In genomic region chr16:10578474-10579316, GRCh38 we compare ENCODE assay signal across 11 cellular contexts. TPM values are rescaled to one million over a fixed set of nuclear protein-coding genes. Genes with fewer than 3 reads are reported as not detected.
DNase-seq lines count a peak whose midpoint lies in the region; ATAC-seq, FAIRE-seq and TF ChIP-seq lines count a peak whose summit lies in the region.
"Had no signal": no experiment of that assay in that cellular context is flagged by ENCODE, and none has a peak within 500 bp of the region (broad histone marks: within the 10 kb centered on the region; RNA-seq: fewer than 3 reads in every experiment).

No MANE protein-coding gene starts in this region.

- peak; percentile 79 for FAIRE-seq in HepG2 (lab: Jason Lieb, UNC)
- FAIRE-seq: GM18507 had no signal

- H3K27me3 ChIP-seq in HepG2 (ENCODE audit: control insufficient read depth in 1 of 2, insufficient read depth in 2 of 2, low read length in 2 of 2) (peaks cover 0 to 3% of the 10 kb centered on the region in 2 experiments; a peak in 1 of 5 replicates), right lobe of liver (no peaks in the 10 kb centered on the region), aorta (ENCODE audit: control insufficient read depth in 1 of 2, insufficient read depth in 2 of 2, low read length in 1 of 2) (no peaks in the 10 kb centered on the region)

- BruUV-seq in HepG2 (replicated peaks; lab: Mats Ljungman, UMichigan), result TSS peak; percentile 52

- H3K4me2 ChIP-seq in HepG2 (ENCODE audit: low read depth, low read length), result peak overlapping the region; percentile 77

- peaks cover 49% of the 10 kb centered on the region for H3K79me2 ChIP-seq in HepG2 (ENCODE audit: insufficient read depth, low read length)

- intact Hi-C loops in HepG2 (cut with micrococcal nuclease; ENCODE audit: unreplicated experiment), result no loop called here
- intact Hi-C loops in right lobe of liver (cut with DNase I), result no loop called here
- intact Hi-C loops in aorta (cut with DNase I), result loop anchor here in 1 of 2 donors (5.0 kb wide), 1 partner anchor 56 kb away; no protein-coding TSS in a partner anchor

- H3K27ac Mint-ChIP-seq in nephron progenitor cell, result no peak overlapping the region

- no peaks in the 10 kb centered on the region for H3K36me3 Mint-ChIP-seq in nephron progenitor cell (ENCODE audit: low read depth)

- in situ Hi-C loops in HepG2 (cut with HindIII; ENCODE audit: extremely low pct_ligation_motif_present, low pct_unique_long_range_greater_than_20kb), result no loop called here

- H3K27ac ChIP-seq in HepG2 (ENCODE audit: extremely low read length, insufficient read depth, low read length), result peak overlapping the region; percentile 10
- H3K27ac ChIP-seq in right lobe of liver, result no peak overlapping the region
- H3K27ac ChIP-seq in aorta (ENCODE audit: low read depth in 1 of 2, low read length in 2 of 2), result peak overlapping the region; percentile 59 to 82

- H3K4me3 ChIP-seq in HepG2 (replicated peaks in 1 of 3; ENCODE audit: insufficient read depth in 1 of 3, low read depth in 2 of 3, low read length in 3 of 3) (peak overlapping the region; percentile 79 to 93 (median 79)), right lobe of liver (no peak overlapping the region), aorta (ENCODE audit: low read length in 2 of 2) (peak overlapping the region; percentile 79 to 90)

- peaks cover 59% of the 10 kb centered on the region for H3K4me1 Mint-ChIP-seq in nephron progenitor cell

- ATAC-seq in HepG2 (peak; percentile 35), right lobe of liver (no peak), esophagus mucosa (peak; percentile 71), aorta (ENCODE audit: low FRiP score) (no peak)

- H3K27me3 Mint-ChIP-seq in nephron progenitor cell (ENCODE audit: low read depth, poor library complexity), result peaks cover 3% of the 10 kb centered on the region

- H3K9me3 Mint-ChIP-seq in nephron progenitor cell, result peaks cover 5% of the 10 kb centered on the region

- CTCF ChIA-PET in HepG2 (lab: Yijun Ruan, JAX; ENCODE audit: low intra/inter-chr PET ratio, low total read pairs), result interaction anchor here (1.2 to 2.0 kb wide), 3 partner anchors 57 to 89 kb away, joined by 4 to 8 read pairs (median 6); no protein-coding TSS in a partner anchor

- no peak overlapping the region for H2AFZ ChIP-seq in HepG2 (ENCODE audit: low read length)

- peak overlapping the region; percentile 84 for H3K4me3 Mint-ChIP-seq in nephron progenitor cell

- POLR2A ChIA-PET in HepG2 (lab: Yijun Ruan, JAX), result interaction anchor here (0.6 to 2.6 kb wide), 13 partner anchors 9 to 165 kb away, joined by 3 to 9 read pairs (median 3); partner anchors contain the start of gene NUBP1

- no peak; a peak in 1 of 4 replicates for TF ChIP-seq EP300 in HepG2 (IDR thresholded peaks at IDR 0.05; ENCODE audit: low read depth in 2 of 2, low read length in 2 of 2)
- TF ChIP-seq EP300 in HepG2 (CRISPR knock-in tag; IDR thresholded peaks at IDR 0.05; ENCODE audit: borderline replicate concordance), result no peak

- H3K4me1 ChIP-seq in HepG2 (ENCODE audit: insufficient read depth, low read length) (peaks cover 53% of the 10 kb centered on the region), right lobe of liver (peaks cover 0 to 3% (median 0%) of the 10 kb centered on the region in 4 donors), aorta (ENCODE audit: control insufficient read depth in 1 of 2, insufficient read depth in 2 of 2, low read length in 2 of 2) (no peaks in the 10 kb centered on the region)

- H3K36me3 ChIP-seq in HepG2 (replicated peaks in 1 of 2; ENCODE audit: control insufficient read depth in 1 of 2, insufficient read depth in 2 of 2, low read length in 2 of 2) (no peaks in the 10 kb centered on the region; a peak in 1 of 5 replicates), right lobe of liver (no peaks in the 10 kb centered on the region), aorta (ENCODE audit: control insufficient read depth in 1 of 2, insufficient read depth in 2 of 2, low read length in 1 of 2) (no peaks in the 10 kb centered on the region)

- peak overlapping the region; percentile 86; the same call in 1 of the 2 replicates for H3K9ac ChIP-seq in HepG2 (ENCODE audit: insufficient read depth, low read depth, low read length)

- TF ChIP-seq POLR2A in HepG2 (IDR thresholded peaks at IDR 0.05; ENCODE audit: insufficient read depth in 1 of 2, low read depth in 2 of 2, low read length in 2 of 2) (peak in 1 of 2 experiments; percentile 58; a peak in 1 of 4 replicates), right lobe of liver (IDR thresholded peaks at IDR 0.05) (no peak)

- TF ChIP-seq CTCF in HepG2 (CRISPR knock-in tag; IDR thresholded peaks at IDR 0.05) (peak; percentile 7; the same call in 1 of the 2 replicates), right lobe of liver (IDR thresholded peaks at IDR 0.05) (no peak), nephron progenitor cell (IDR thresholded peaks at IDR 0.05) (no peak)

- peak; percentile 74 for DNase-seq in HepG2 (ENCODE audit: low spot score)
- DNase-seq in right lobe of liver, result no peak
- no peak for DNase-seq in nephron progenitor cell
- DNase-seq in aorta, result peak in 1 of 2 donors; percentile 58
- DNase-seq in inferior parietal cortex (ENCODE audit: extremely low spot score), result no peak
- DNase-seq in activated CD4-positive, CD25-positive, alpha-beta regulatory T cell treated with anti-CD3 and anti-CD28 coated beads, Interleukin-2, amount 50 U/mL, for 72 hours, result no peak
- no peak for DNase-seq in ecto neural progenitor cell (ENCODE audit: low spot score)
- DNase-seq: erythroblast, SHP77 had no signal

- peaks cover 37% of the 10 kb centered on the region; the same call in 1 of the 2 replicates for H4K20me1 ChIP-seq in HepG2 (ENCODE audit: insufficient read depth, low read length)

- TF ChIP-seq RAD21 in HepG2 (CRISPR knock-in tag; IDR thresholded peaks at IDR 0.05), result no peak

- whole genome bisulfite sequencing in HepG2 (ENCODE audit: low lambda C conversion rate), result 56% methylated on average over 20 of the region's 20 CpGs
- 65% methylated on average over 6 of the region's 20 CpGs for WGBS in right lobe of liver (ENCODE audit: insufficient coverage, low coverage, low lambda C conversion rate, missing lambda C conversion rate)
- WGBS in aorta, 2 donors, result 6 to 8% methylated on average over 18 to 20 of the region's 20 CpGs

- H3K9me3 ChIP-seq in HepG2 (ENCODE audit: low read length) (peaks cover 7% of the 10 kb centered on the region; the same call in 1 of the 2 replicates), right lobe of liver (no peaks in the 10 kb centered on the region), aorta (ENCODE audit: control insufficient read depth, low read length) (no peaks in the 10 kb centered on the region)

TF ChIP-seq in HepG2, 621 proteins besides CTCF, POLR2A, EP300 and RAD21 (continues in another document):
- TF ChIP-seq NFKBIZ (CRISPR knock-in tag; IDR thresholded peaks at IDR 0.05) (peak; percentile 39; the same call in 1 of the 2 replicates), ZNF446 (CRISPR knock-in tag; IDR thresholded peaks at IDR 0.05) (0 out of 2 replicates have a peak, but pooled peaks have one; percentile 26), ZNF619 (CRISPR knock-in tag; IDR thresholded peaks at IDR 0.05) (peak; percentile 82; the same call in 1 of the 2 replicates), ZSCAN5A (CRISPR knock-in tag; IDR thresholded peaks at IDR 0.05; ENCODE audit: borderline replicate concordance) (no peak), SMAD9 (CRISPR knock-in tag; IDR thresholded peaks at IDR 0.05) (0 out of 2 replicates have a peak, but pooled peaks have one; percentile 71)

RNA-seq across cellular contexts. Expression of gene EMP2, which starts 1.7 kb away (rescaled TPM):
- 13.4 and 24.6 TPM in 2 replicates for total RNA-seq in HepG2 (2016; rRNA removed; fragmentation: Illumina TruSeq; extraction: Trizol)
- 9.2 and 9.9 TPM in 2 replicates for total RNA-seq in HepG2 (2016; cell fraction: cytosol; rRNA removed; fragmentation: Illumina TruSeq; extraction: Trizol; ENCODE audit: low read depth)
- 11.7 and 21.4 TPM in 2 replicates for total RNA-seq in HepG2 (2016; cell fraction: insoluble cytoplasmic fraction; rRNA removed; fragmentation: Illumina TruSeq; extraction: Trizol)
- total RNA-seq in HepG2 (2016; cell fraction: membrane; rRNA removed; fragmentation: Illumina TruSeq; extraction: Trizol), result 11.9 and 13.5 TPM in 2 replicates
- 17.1 and 22.3 TPM in 2 replicates for total RNA-seq in HepG2 (2016; cell fraction: nucleus; rRNA removed; fragmentation: Illumina TruSeq; extraction: Trizol)
- 84.4 and 91.2 TPM in 2 replicates for polyA plus RNA-seq in HepG2 (2011; rRNA removed)
- 59.1 and 63.8 TPM in 2 replicates for polyA plus RNA-seq in HepG2 (2011; cell fraction: cytosol; rRNA removed)
- 25.3 and 26.7 TPM in 2 replicates for polyA plus RNA-seq in HepG2 (2011; cell fraction: nucleus; rRNA removed)
- polyA plus RNA-seq in HepG2 (2012), result 79.6 and 88.1 TPM in 2 replicates
- 25.1 and 29.9 TPM in 2 replicates for polyA plus RNA-seq in HepG2 (2016; cell fraction: cytosol; fragmentation: Illumina TruSeq; extraction: Trizol; ENCODE audit: low read depth)
- polyA plus RNA-seq in HepG2 (2016; cell fraction: insoluble cytoplasmic fraction; fragmentation: Illumina TruSeq; extraction: Trizol; ENCODE audit: low read depth), result 19.9 and 21.5 TPM in 2 replicates
- 20.0 and 21.7 TPM in 2 replicates for polyA plus RNA-seq in HepG2 (2016; cell fraction: membrane; fragmentation: Illumina TruSeq; extraction: Trizol; ENCODE audit: low read depth)
- 44.6 and 45.3 TPM in 2 replicates for polyA plus RNA-seq in HepG2 (2016; cell fraction: nucleus; fragmentation: Illumina TruSeq; extraction: Trizol; ENCODE audit: insufficient read depth, low read depth)
- polyA minus RNA-seq in HepG2 (2011; rRNA and poly(A)+ RNA removed; ENCODE audit: low replicate concordance), result 185 and 354 TPM in 2 replicates
- 33.1 and 45.3 TPM in 2 replicates for polyA minus RNA-seq in HepG2 (2011; cell fraction: cytosol; rRNA and poly(A)+ RNA removed)
- polyA minus RNA-seq in HepG2 (2011; cell fraction: nucleus; rRNA and poly(A)+ RNA removed), result 34.7 and 36.2 TPM in 2 replicates
- total RNA-seq in right lobe of liver, result 10 to 100 TPM; 38.5 to 95.6 (median 58.4) TPM
- total RNA-seq in esophagus mucosa, result 208 TPM
- total RNA-seq in aorta, result 100 to 1,000 TPM; 133 to 143 TPM
- polyA plus RNA-seq in aorta, result 10 to 100 TPM; 18.9 to 52.6 TPM

Comparison
In these comparisons a context has a peak if more than half of its experiments do, and no peak if none do; other contexts are left out.
1. ATAC-seq: peak in HepG2 (single experiment) and esophagus mucosa (single experiment); none in right lobe of liver (0 of 4) and aorta (single experiment).
2. H3K27ac ChIP-seq: peak in HepG2 (single experiment) and aorta (2 of 2); none in right lobe of liver (0 of 3).
3. H3K4me3 ChIP-seq: peak in HepG2 (3 of 3) and aorta (2 of 2); none in right lobe of liver (0 of 3).